In the genomic region with DNA sequence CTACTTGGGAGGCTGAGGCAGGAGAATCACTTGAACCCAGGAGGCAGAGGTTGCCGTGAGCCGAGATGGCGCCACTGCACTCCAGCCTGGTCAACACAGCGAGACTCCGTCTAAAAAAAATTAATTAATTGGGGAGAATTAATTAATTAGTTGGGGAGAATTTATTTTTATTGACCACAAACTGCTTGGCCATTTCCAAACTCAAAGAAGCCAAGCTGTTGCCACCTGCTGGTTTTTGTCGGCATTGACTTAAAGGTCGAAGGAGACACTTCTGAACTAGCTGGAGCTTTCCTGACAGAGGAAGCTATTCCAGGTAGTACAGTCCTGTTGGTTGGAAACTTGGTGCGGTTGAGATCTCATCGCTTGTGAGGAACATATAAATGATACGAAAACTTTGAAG, we compare ENCODE assay signal across 8 cellular contexts. TPM values are rescaled to one million over a fixed set of nuclear protein-coding genes. Genes with fewer than 3 reads are reported as not detected.
DNase-seq lines count a peak whose midpoint lies in the region; ATAC-seq and TF ChIP-seq lines count a peak whose summit lies in the region.

No MANE protein-coding gene starts in this region.

- no peaks in the 10 kb centered on the region for H3K27me3 Mint-ChIP-seq in natural killer cell (ENCODE audit: low read depth in 2 of 2)
- no peaks in the 10 kb centered on the region for H3K27me3 Mint-ChIP-seq in natural killer cell treated with Interleukin-12 subunit alpha and Interleukin-12 subunit beta and Interleukin-15 and Interleukin-18, amount 100 ng/mL, for 72 hours
- peaks cover 3% of the 10 kb centered on the region for H3K27me3 Mint-ChIP-seq in activated T-helper 17 cell treated with anti-CD3 and anti-CD28 coated beads, Interleukin-2, amount 50 U/mL, for 72 hours

- H3K4me3 ChIP-seq in HFF-Myc (replicated peaks; ENCODE audit: low read depth, low read length) (no peak overlapping the region), Peyer's patch (no peak overlapping the region), stomach (no peak overlapping the region)

- H3K36me3 Mint-ChIP-seq in natural killer cell, result no peaks in the 10 kb centered on the region
- no peaks in the 10 kb centered on the region for H3K36me3 Mint-ChIP-seq in natural killer cell treated with Interleukin-12 subunit alpha and Interleukin-12 subunit beta and Interleukin-15 and Interleukin-18, amount 100 ng/mL, for 72 hours
- H3K36me3 Mint-ChIP-seq in activated T-helper 17 cell treated with anti-CD3 and anti-CD28 coated beads, Interleukin-2, amount 50 U/mL, for 72 hours (ENCODE audit: low read depth), result no peaks in the 10 kb centered on the region

- TF ChIP-seq POLR2A in Peyer's patch (IDR thresholded peaks at IDR 0.05) (no peak), stomach (IDR thresholded peaks at IDR 0.05) (no peak)

- DNase-seq in natural killer cell (no peak), HFF-Myc (ENCODE audit: extremely low read depth, low read depth) (no peak), Peyer's patch (peak in 1 of 3 donors; percentile 63), fibroblast of gingiva (ENCODE audit: low read depth) (peak; percentile 32), stomach (peak; percentile 30)
- no peak for DNase-seq in natural killer cell treated with Interleukin-12 subunit alpha and Interleukin-12 subunit beta and Interleukin-15 and Interleukin-18, amount 100 ng/mL, for 72 hours (ENCODE audit: low spot score)

- H3K4me1 Mint-ChIP-seq in natural killer cell, result no peaks in the 10 kb centered on the region
- no peaks in the 10 kb centered on the region for H3K4me1 Mint-ChIP-seq in natural killer cell treated with Interleukin-12 subunit alpha and Interleukin-12 subunit beta and Interleukin-15 and Interleukin-18, amount 100 ng/mL, for 72 hours (ENCODE audit: low read depth in 2 of 2)
- no peaks in the 10 kb centered on the region for H3K4me1 Mint-ChIP-seq in activated T-helper 17 cell treated with anti-CD3 and anti-CD28 coated beads, Interleukin-2, amount 50 U/mL, for 72 hours

- H3K9me3 Mint-ChIP-seq in natural killer cell, result no peaks in the 10 kb centered on the region
- no peaks in the 10 kb centered on the region for H3K9me3 Mint-ChIP-seq in natural killer cell treated with Interleukin-12 subunit alpha and Interleukin-12 subunit beta and Interleukin-15 and Interleukin-18, amount 100 ng/mL, for 72 hours
- H3K9me3 Mint-ChIP-seq in activated T-helper 17 cell treated with anti-CD3 and anti-CD28 coated beads, Interleukin-2, amount 50 U/mL, for 72 hours, result no peaks in the 10 kb centered on the region

- intact Hi-C loops in natural killer cell (cut with micrococcal nuclease) (loop anchor here (1.0 kb wide), 1 partner anchor 89 kb away; no protein-coding TSS in a partner anchor), stomach (cut with DNase I; ENCODE audit: low total_unique reads) (no loop called here)

- TF ChIP-seq CTCF in natural killer cell (IDR thresholded peaks at IDR 0.05) (peak; percentile 32), HFF-Myc (IDR thresholded peaks at IDR 0.05; ENCODE audit: low read depth, low read length, missing control alignments) (peak; percentile 68), Peyer's patch (IDR thresholded peaks at IDR 0.05) (peak in 4 of 6 experiments; percentile 4 to 45 (median 40)), stomach (IDR thresholded peaks at IDR 0.05) (peak in 3 of 7 experiments; percentile 11 to 25 (median 17))

- H3K36me3 ChIP-seq in Peyer's patch, result no peaks in the 10 kb centered on the region
- H3K36me3 ChIP-seq in stomach, result no peaks in the 10 kb centered on the region

- H3K4me1 ChIP-seq in Peyer's patch (no peaks in the 10 kb centered on the region), stomach (no peaks in the 10 kb centered on the region)

- ATAC-seq in natural killer cell (no peak), GM18520 (IDR thresholded peaks at IDR 0.05; ENCODE audit: unreplicated experiment) (no peak)
- no peak for ATAC-seq in natural killer cell treated with Interleukin-12 subunit alpha and Interleukin-12 subunit beta and Interleukin-15 and Interleukin-18, amount 100 ng/mL, for 72 hours
- ATAC-seq in activated T-helper 17 cell treated with anti-CD3 and anti-CD28 coated beads, Interleukin-2, amount 50 U/mL, for 72 hours (replicated peaks), result no peak

- H3K4me3 Mint-ChIP-seq in natural killer cell, result no peak overlapping the region
- H3K4me3 Mint-ChIP-seq in natural killer cell treated with Interleukin-12 subunit alpha and Interleukin-12 subunit beta and Interleukin-15 and Interleukin-18, amount 100 ng/mL, for 72 hours, result no peak overlapping the region
- H3K4me3 Mint-ChIP-seq in activated T-helper 17 cell treated with anti-CD3 and anti-CD28 coated beads, Interleukin-2, amount 50 U/mL, for 72 hours, result no peak overlapping the region

- no peaks in the 10 kb centered on the region for H3K9me3 ChIP-seq in Peyer's patch
- H3K9me3 ChIP-seq in stomach, result no peaks in the 10 kb centered on the region

- H3K27ac Mint-ChIP-seq in natural killer cell, result no peak overlapping the region
- H3K27ac Mint-ChIP-seq in natural killer cell treated with Interleukin-12 subunit alpha and Interleukin-12 subunit beta and Interleukin-15 and Interleukin-18, amount 100 ng/mL, for 72 hours, result no peak overlapping the region
- H3K27ac Mint-ChIP-seq in activated T-helper 17 cell treated with anti-CD3 and anti-CD28 coated beads, Interleukin-2, amount 50 U/mL, for 72 hours, result no peak overlapping the region

- H3K27ac ChIP-seq in Peyer's patch (no peak overlapping the region), stomach (no peak overlapping the region)

- H3K27me3 ChIP-seq in Peyer's patch, result no peaks in the 10 kb centered on the region
- no peaks in the 10 kb centered on the region for H3K27me3 ChIP-seq in stomach

- TF ChIP-seq EP300 in stomach (IDR thresholded peaks at IDR 0.05), result no peak

- WGBS in stomach, 5 donors, result 72 to 78% (median 75%) methylated on average over 10 of the region's 10 CpGs

RNA-seq across cellular contexts. Expression of gene MAP1LC3C, which starts 13.1 kb away (rescaled TPM):
- total RNA-seq in natural killer cell (not detected), Peyer's patch (10 to 100 TPM in 1 of 4 donors, 1 to 10 TPM in 2, not detected in 1; 4.5 to 17.6 (median 8.3) TPM), stomach (1 to 10 TPM in 3 of 5 donors, not detected in 2; 1.2 to 9.4 (median 2.9) TPM)
- total RNA-seq in natural killer cell treated with Interleukin-12 subunit alpha and Interleukin-12 subunit beta and Interleukin-15 and Interleukin-18, amount 100 ng/mL, for 72 hours, result not detected
- 10 to 100 TPM in 1 of 3 donors, 1 to 10 TPM in 2; 2.3 to 12.7 (median 5.4) TPM for polyA plus RNA-seq in stomach
- total RNA-seq in activated T-helper 17 cell treated with anti-CD3 and anti-CD28 coated beads, Interleukin-2, amount 50 U/mL, for 72 hours, result not detected

RNA-seq across cellular contexts. Expression of gene BECN2, which starts 28.2 kb away (rescaled TPM):
- total RNA-seq in natural killer cell, result not detected
- total RNA-seq in natural killer cell treated with Interleukin-12 subunit alpha and Interleukin-12 subunit beta and Interleukin-15 and Interleukin-18, amount 100 ng/mL, for 72 hours, result not detected
- not detected for total RNA-seq in Peyer's patch
- total RNA-seq in stomach, result not detected
- polyA plus RNA-seq in stomach, result not detected
- total RNA-seq in activated T-helper 17 cell treated with anti-CD3 and anti-CD28 coated beads, Interleukin-2, amount 50 U/mL, for 72 hours, result not detected

Comparison
In these comparisons a context has a peak if more than half of its experiments do, and no peak if none do; other contexts are left out.
1. DNase-seq: peak in fibroblast of gingiva (single experiment) and stomach (single experiment); none in natural killer cell (single experiment), natural killer cell treated with Interleukin-12 subunit alpha and Interleukin-12 subunit beta and Interleukin-15 and Interleukin-18, amount 100 ng/mL, for 72 hours (single experiment) and HFF-Myc (single experiment).